In genomic region chr6:106421491-106421890, GRCh38 we compare ENCODE assay signal across 17 cellular contexts.
A peak's percentile ranks its signal among the peaks of the same experiment; 100 is the strongest.
DNase-seq lines count a peak whose midpoint lies in the region; ATAC-seq lines count a peak whose summit lies in the region.
"Had no signal": no experiment of that assay in that cellular context is flagged by ENCODE, and none has a peak within 500 bp of the region (broad histone marks: within the 10 kb centered on the region; RNA-seq: fewer than 3 reads in every experiment).

No MANE protein-coding gene starts in this region.

- H3K4me3 ChIP-seq in MG63: no peak overlapping the region
- H3K4me3 ChIP-seq: BLaER1 treated with 17β-estradiol and CSF1 and Interleukin-3, amounts not matched to agents 10 nM and 100 nM had no signal

- H3K27me3 ChIP-seq in MG63: no peaks in the 10 kb centered on the region
- H3K27me3 ChIP-seq: BLaER1 treated with 17β-estradiol and CSF1 and Interleukin-3, amounts not matched to agents 10 nM and 100 nM had no signal

- DNase-seq in EH (ENCODE audit: low read depth) (peak; percentile 29), MG63 (peak; percentile 5), astrocyte of the hippocampus (ENCODE audit: low read depth, low spot score) (peak; percentile 35), iris pigment epithelial cell (ENCODE audit: low read depth) (peak; percentile 27), NCI-H1417 (lab: John Stamatoyannopoulos, UW) (no peak)
- no peak for DNase-seq in activated effector memory CD4-positive, alpha-beta T cell treated with Interleukin-2 at 50 U/mL for 16 hours
- no peak for DNase-seq in activated CD4-positive, CD25-positive, alpha-beta regulatory T cell (lab: John Stamatoyannopoulos, UW)
- DNase-seq: DND-41, HFFc6, NCI-H1105, NCI-H1694 treated with DMSO at 0.1 percent for 48 hours, NCI-H2107, NCI-H2227 treated with DMSO at 0.1 percent for 48 hours, NCI-H69, OCI-M1 had no signal

- H3K9me3 ChIP-seq in MG63: no peaks in the 10 kb centered on the region

- ATAC-seq in GM21381 (IDR thresholded peaks at IDR 0.05; ENCODE audit: unreplicated experiment): no peak

- no peaks in the 10 kb centered on the region for H3K36me3 ChIP-seq in MG63
- H3K36me3 ChIP-seq: BLaER1 treated with 17β-estradiol and CSF1 and Interleukin-3, amounts not matched to agents 10 nM and 100 nM had no signal

Comparison
In these comparisons a context has a peak if more than half of its experiments do, and no peak if none do; other contexts are left out.
1. DNase-seq: peak in EH (single experiment), MG63 (single experiment), astrocyte of the hippocampus (single experiment) and iris pigment epithelial cell (single experiment); none in NCI-H1417 (0 of 3), activated effector memory CD4-positive, alpha-beta T cell treated with Interleukin-2 at 50 U/mL for 16 hours (single experiment) and activated CD4-positive, CD25-positive, alpha-beta regulatory T cell (0 of 4).